9 cellular contexts compared by ENCODE assay signal in the genomic region with DNA sequence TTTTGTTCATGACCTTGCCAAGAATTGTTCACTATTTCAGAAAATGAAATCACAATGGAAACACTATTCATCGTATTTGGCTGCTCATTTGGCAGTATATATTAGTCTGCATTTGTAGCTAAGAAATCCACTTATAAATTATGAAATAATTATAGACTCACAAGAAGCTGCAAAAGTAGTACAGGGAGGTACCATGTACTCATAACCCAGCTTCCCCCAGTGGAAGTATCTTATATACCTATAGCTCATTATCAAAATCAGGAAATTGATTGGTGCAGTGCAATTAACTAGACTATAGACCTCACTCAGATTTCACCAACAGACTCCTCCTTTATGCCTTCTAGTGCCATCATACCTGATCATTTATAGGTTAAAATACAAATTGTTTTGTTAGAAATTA.
"Had no signal": no experiment of that assay in that cellular context is flagged by ENCODE, and none has a peak within 500 bp of the region (broad histone marks: within the 10 kb centered on the region; RNA-seq: fewer than 3 reads in every experiment).

No MANE protein-coding gene starts in this region.

- H3K27ac ChIP-seq: GM23248 had no signal

- H3K36me3 ChIP-seq: HAP-1 had no signal

- H3K4me3 ChIP-seq: GM23248, GM23338, HAP-1 had no signal

- H3K9me3 ChIP-seq: HAP-1 had no signal

- DNase-seq: GM23248, GOT3, H7, H9, HCEC 1CT, HFFc6 had no signal

- H3K4me1 ChIP-seq: HAP-1 had no signal

- ATAC-seq: GM23338, HCT116 had no signal
